ENCODE assay signal across 20 cellular contexts in genomic region chr2:74760875-74761630, GRCh38.
A peak's percentile ranks its signal among the peaks of the same experiment; 100 is the strongest.
DNase-seq lines count a peak whose midpoint lies in the region; ATAC-seq and TF ChIP-seq lines count a peak whose summit lies in the region.
"Had no signal": no experiment of that assay in that cellular context is flagged by ENCODE, and none has a peak within 500 bp of the region (broad histone marks: within the 10 kb centered on the region; RNA-seq: fewer than 3 reads in every experiment).

No MANE protein-coding gene starts in this region.

- WGBS in psoas muscle, 3 donors: 73 to 85% (median 78%) methylated on average over 6 of the region's 6 CpGs
- WGBS in testis, 2 donors: 88 to 92% methylated on average over 6 of the region's 6 CpGs

- H3K27me3 Mint-ChIP-seq in MCF 10A (ENCODE audit: insufficient read depth, unreplicated experiment): no peaks in the 10 kb centered on the region
- peaks cover 4 to 7% of the 10 kb centered on the region in 2 donors for H3K27me3 Mint-ChIP-seq in stimulated activated naive B cell treated with anti-CD40 and anti-IgM and Interleukin-4, amounts not matched to agents 10 μg/mL and 1 μg/mL and 100 μg/mL, for 72 hours

- no peak overlapping the region for H3K4me3 ChIP-seq in breast epithelium
- H3K4me3 ChIP-seq in left lung: no peak overlapping the region
- no peak overlapping the region for H3K4me3 ChIP-seq in psoas muscle
- no peak overlapping the region for H3K4me3 ChIP-seq in testis
- H3K4me3 ChIP-seq: BLaER1, SJCRH30 had no signal

- TF ChIP-seq POLR2A in breast epithelium (IDR thresholded peaks at IDR 0.05) (no peak), testis (IDR thresholded peaks at IDR 0.05) (no peak)

- peaks cover 6% of the 10 kb centered on the region for H3K4me1 Mint-ChIP-seq in MCF 10A (ENCODE audit: insufficient read depth, unreplicated experiment)
- H3K4me1 Mint-ChIP-seq in stimulated activated naive B cell treated with anti-CD40 and anti-IgM and Interleukin-4, amounts not matched to agents 10 μg/mL and 1 μg/mL and 100 μg/mL, for 72 hours: peaks cover 3 to 6% of the 10 kb centered on the region in 2 donors

- no TSS peak for BruUV-seq in MCF 10A (replicated peaks; lab: Mats Ljungman, UMichigan)

- H3K27ac Mint-ChIP-seq in MCF 10A (ENCODE audit: low read depth, unreplicated experiment): no peak overlapping the region
- no peak overlapping the region for H3K27ac Mint-ChIP-seq in stimulated activated naive B cell treated with anti-CD40 and anti-IgM and Interleukin-4, amounts not matched to agents 10 μg/mL and 1 μg/mL and 100 μg/mL, for 72 hours

- CTCF ChIA-PET in MCF 10A (lab: Yijun Ruan, JAX): interaction anchor here (0.9 kb wide), 1 partner anchor 76 kb away, joined by 3 read pairs; no protein-coding TSS in a partner anchor

- ATAC-seq in left lung (peak; percentile 93), psoas muscle (no peak)
- ATAC-seq in stimulated activated naive B cell treated with anti-CD40 and anti-IgM and Interleukin-4, amounts not matched to agents 10 μg/mL and 1 μg/mL and 100 μg/mL, for 72 hours (replicated peaks): no peak

- POLR2A ChIA-PET in MCF 10A (lab: Yijun Ruan, JAX): no interaction called here

- no peak for TF ChIP-seq CTCF in MCF 10A (IDR thresholded peaks at IDR 0.05; ENCODE audit: unreplicated experiment)
- TF ChIP-seq CTCF in breast epithelium (IDR thresholded peaks at IDR 0.05): no peak
- no peak for TF ChIP-seq CTCF in left lung (IDR thresholded peaks at IDR 0.05)
- TF ChIP-seq CTCF in psoas muscle (IDR thresholded peaks at IDR 0.05): no peak
- TF ChIP-seq CTCF in testis (IDR thresholded peaks at IDR 0.05): no peak

- H3K4me1 ChIP-seq in breast epithelium (no peaks in the 10 kb centered on the region), left lung (peaks cover 9 to 15% of the 10 kb centered on the region in 2 donors), psoas muscle (no peaks in the 10 kb centered on the region), testis (peaks cover 8% of the 10 kb centered on the region)
- H3K4me1 ChIP-seq: SJCRH30 had no signal

- H3K9me3 Mint-ChIP-seq in MCF 10A (ENCODE audit: unreplicated experiment): peaks cover 7% of the 10 kb centered on the region
- H3K9me3 Mint-ChIP-seq in stimulated activated naive B cell treated with anti-CD40 and anti-IgM and Interleukin-4, amounts not matched to agents 10 μg/mL and 1 μg/mL and 100 μg/mL, for 72 hours: peaks cover 6% of the 10 kb centered on the region in 2 donors

- no peaks in the 10 kb centered on the region for H3K36me3 ChIP-seq in breast epithelium
- no peaks in the 10 kb centered on the region for H3K36me3 ChIP-seq in left lung
- no peaks in the 10 kb centered on the region for H3K36me3 ChIP-seq in psoas muscle (ENCODE audit: insufficient read depth in 1 of 2, low read depth in 1 of 2)
- H3K36me3 ChIP-seq in testis (ENCODE audit: low read depth, missing control alignments): no peaks in the 10 kb centered on the region
- H3K36me3 ChIP-seq: BLaER1, SJCRH30 had no signal

- H3K27ac ChIP-seq in breast epithelium (no peak overlapping the region), left lung (no peak overlapping the region), psoas muscle (no peak overlapping the region), testis (no peak overlapping the region)
- H3K27ac ChIP-seq: BLaER1, RWPE1, SJCRH30 had no signal

- H3K4me3 Mint-ChIP-seq in MCF 10A (ENCODE audit: unreplicated experiment): no peak overlapping the region
- H3K4me3 Mint-ChIP-seq in stimulated activated naive B cell treated with anti-CD40 and anti-IgM and Interleukin-4, amounts not matched to agents 10 μg/mL and 1 μg/mL and 100 μg/mL, for 72 hours: no peak overlapping the region
- H3K4me3 Mint-ChIP-seq: IgD-negative memory B cell had no signal

- DNase-seq in MCF 10A (ENCODE audit: unreplicated experiment): peak; percentile 46
- no peak for DNase-seq in breast epithelium (ENCODE audit: low spot score in 2 of 2)
- DNase-seq in left lung: peak in 1 of 2 donors; percentile 76
- DNase-seq in mucosa of gallbladder (ENCODE audit: low spot score): peak; percentile 34
- DNase-seq in stimulated activated naive B cell treated with anti-CD40 and anti-IgM and Interleukin-4, amounts not matched to agents 10 μg/mL and 1 μg/mL and 100 μg/mL, for 72 hours: no peak
- DNase-seq in NCI-H526 treated with DMSO at 0.1 percent for 48 hours (lab: John Stamatoyannopoulos, UW): no peak
- DNase-seq in psoas muscle: no peak
- no peak for DNase-seq in testis
- DNase-seq: 8988T, EL, Kasumi-1, NCI-H187, NCI-H2171 treated with DMSO at 0.1 percent for 48 hours, NCI-H510A, NCI-H82, PC-3, SJCRH30 had no signal

- H3K27me3 ChIP-seq in breast epithelium: no peaks in the 10 kb centered on the region
- no peaks in the 10 kb centered on the region for H3K27me3 ChIP-seq in left lung
- H3K27me3 ChIP-seq in psoas muscle (ENCODE audit: insufficient read depth in 3 of 3, low read length in 2 of 3): no peaks in the 10 kb centered on the region
- H3K27me3 ChIP-seq in testis: no peaks in the 10 kb centered on the region
- H3K27me3 ChIP-seq: BLaER1, SJCRH30 had no signal

- peaks cover 5 to 8% of the 10 kb centered on the region in 2 donors for H3K9me3 ChIP-seq in breast epithelium
- H3K9me3 ChIP-seq in left lung: peaks cover 0 to 16% of the 10 kb centered on the region in 2 donors
- H3K9me3 ChIP-seq in psoas muscle: peaks cover 15% of the 10 kb centered on the region
- no peaks in the 10 kb centered on the region for H3K9me3 ChIP-seq in testis

- intact Hi-C loops in MCF 10A (cut with micrococcal nuclease) (loop anchor here (10.0 kb wide), 1 partner anchor 64 kb away; no protein-coding TSS in a partner anchor), breast epithelium (cut with DNase I; ENCODE audit: low total_unique reads) (no loop called here), left lung (cut with DNase I) (no loop called here), psoas muscle (cut with DNase I) (no loop called here), testis (cut with DNase I; ENCODE audit: low total_unique reads) (no loop called here)

- peaks cover 6% of the 10 kb centered on the region for H3K36me3 Mint-ChIP-seq in MCF 10A (ENCODE audit: insufficient read depth, unreplicated experiment)
- H3K36me3 Mint-ChIP-seq in stimulated activated naive B cell treated with anti-CD40 and anti-IgM and Interleukin-4, amounts not matched to agents 10 μg/mL and 1 μg/mL and 100 μg/mL, for 72 hours: peaks cover 6% of the 10 kb centered on the region in 2 donors

Comparison
In these comparisons a context has a peak if more than half of its experiments do, and no peak if none do; other contexts are left out.
1. DNase-seq: peak in MCF 10A (single experiment) and mucosa of gallbladder (single experiment); none in breast epithelium (0 of 2), stimulated activated naive B cell treated with anti-CD40 and anti-IgM and Interleukin-4, amounts not matched to agents 10 μg/mL and 1 μg/mL and 100 μg/mL, for 72 hours (single experiment), NCI-H526 treated with DMSO at 0.1 percent for 48 hours (single experiment), psoas muscle (0 of 2) and testis (single experiment).